ENCODE assay signal across 7 cellular contexts in the genomic region with DNA sequence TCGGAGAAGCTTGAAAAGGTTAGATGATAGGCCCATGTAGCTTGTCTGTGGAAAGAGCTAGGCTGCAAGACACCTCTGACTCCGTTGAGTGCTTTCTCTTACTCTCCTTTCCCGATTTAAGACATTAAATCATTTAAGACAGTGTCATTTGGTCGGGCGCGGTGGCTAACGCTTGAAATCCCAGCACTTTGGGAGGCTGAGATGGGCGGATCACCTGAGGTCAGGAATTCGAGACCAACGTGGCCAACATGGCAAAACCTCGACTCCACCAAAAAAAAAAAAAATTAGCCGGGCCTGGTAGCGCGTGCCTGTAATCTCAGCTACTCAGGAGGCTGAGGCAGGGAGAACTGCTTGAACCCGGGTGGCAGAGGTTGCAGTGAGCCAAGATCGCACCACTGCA. TPM values are rescaled to one million over a fixed set of nuclear protein-coding genes. Genes with fewer than 3 reads are reported as not detected.
DNase-seq lines count a peak whose midpoint lies in the region; ATAC-seq and TF ChIP-seq lines count a peak whose summit lies in the region.
"Not testable (repeated sequence)": the region's sequence is repeated elsewhere in the genome, so short reads cannot be mapped to it uniquely, and the experiment has no call there.

No MANE protein-coding gene starts in this region.

- not testable (repeated sequence) for BruUV-seq in OCI-LY7 (replicated peaks; lab: Mats Ljungman, UMichigan)

- H3K27me3 Mint-ChIP-seq in T-helper 2 cell treated with Interferon-gamma antibody and Interleukin-4, amounts not matched to agents 5 μg/mL and 100 μg/mL, for 36 hours (ENCODE audit: low read depth); chondrocyte (ENCODE audit: low read depth): not testable (repeated sequence)

- ATAC-seq in stimulated activated effector memory CD8-positive, alpha-beta T cell treated with anti-CD3 and anti-CD28 coated beads, Interleukin-12 subunit alpha, Interleukin-12 subunit beta, amount 100 ng/mL, for 72 hours, result not testable (repeated sequence)

- intact Hi-C loops in OCI-LY7 (cut with micrococcal nuclease; ENCODE audit: unreplicated experiment), result not testable (repeated sequence)

- peaks cover 27% of the 10 kb centered on the region for H3F3A ChIP-seq in DOHH2 (ENCODE audit: control insufficient read depth, insufficient read depth)

- H3K9ac ChIP-seq in BLaER1, result not testable (repeated sequence)

- H3K27me3 ChIP-seq in BLaER1; DOHH2 (ENCODE audit: control insufficient read depth, low read length): not testable (repeated sequence)

- H3K9me3 Mint-ChIP-seq in T-helper 2 cell treated with Interferon-gamma antibody and Interleukin-4, amounts not matched to agents 5 μg/mL and 100 μg/mL, for 36 hours; chondrocyte (ENCODE audit: low read depth); stimulated activated effector memory CD8-positive, alpha-beta T cell treated with anti-CD3 and anti-CD28 coated beads, Interleukin-12 subunit alpha, Interleukin-12 subunit beta, amount 100 ng/mL, for 72 hours: not testable (repeated sequence)

- H3K36me3 ChIP-seq in BLaER1; OCI-LY7 (ENCODE audit: insufficient read depth, low read length): not testable (repeated sequence)
- peaks cover 33% of the 10 kb centered on the region for H3K36me3 ChIP-seq in DOHH2 (ENCODE audit: control insufficient read depth, low read length)

- POLR2A ChIA-PET in OCI-LY7 (lab: Charles Lee), result not testable (repeated sequence)

- peaks cover 16% of the 10 kb centered on the region; the same call in 1 of the 2 replicates for H4K20me1 ChIP-seq in BLaER1
- not testable (repeated sequence) for H4K20me1 ChIP-seq in DOHH2 (ENCODE audit: control insufficient read depth, insufficient read depth, low read depth, low read length); OCI-LY7 (ENCODE audit: insufficient read depth, low read length)

- H3K27ac Mint-ChIP-seq in T-helper 2 cell treated with Interferon-gamma antibody and Interleukin-4, amounts not matched to agents 5 μg/mL and 100 μg/mL, for 36 hours; chondrocyte (ENCODE audit: unreplicated experiment): not testable (repeated sequence)
- peak overlapping the region; percentile 85 for H3K27ac Mint-ChIP-seq in stimulated activated effector memory CD8-positive, alpha-beta T cell treated with anti-CD3 and anti-CD28 coated beads, Interleukin-12 subunit alpha, Interleukin-12 subunit beta, amount 100 ng/mL, for 72 hours

- not testable (repeated sequence) for DNase-seq in OCI-LY7 (ENCODE audit: low spot score); T-helper 2 cell treated with Interferon-gamma antibody and Interleukin-4, amounts not matched to agents 5 μg/mL and 100 μg/mL, for 36 hours (ENCODE audit: low spot score); stimulated activated effector memory CD8-positive, alpha-beta T cell treated with anti-CD3 and anti-CD28 coated beads, Interleukin-12 subunit alpha, Interleukin-12 subunit beta, amount 100 ng/mL, for 72 hours (ENCODE audit: low spot score in 2 of 2)
- DNase-seq in chondrocyte (ENCODE audit: low spot score), result peak; percentile 28
- DNase-seq in mesenteric fat pad (ENCODE audit: low spot score), result peak; percentile 67

- H3K4me3 Mint-ChIP-seq in T-helper 2 cell treated with Interferon-gamma antibody and Interleukin-4, amounts not matched to agents 5 μg/mL and 100 μg/mL, for 36 hours, result peak overlapping the region; percentile 18
- not testable (repeated sequence) for H3K4me3 Mint-ChIP-seq in chondrocyte (ENCODE audit: unreplicated experiment)
- peak overlapping the region; percentile 74 for H3K4me3 Mint-ChIP-seq in stimulated activated effector memory CD8-positive, alpha-beta T cell treated with anti-CD3 and anti-CD28 coated beads, Interleukin-12 subunit alpha, Interleukin-12 subunit beta, amount 100 ng/mL, for 72 hours

- H3K4me1 ChIP-seq in BLaER1 (peaks cover 63% of the 10 kb centered on the region), DOHH2 (ENCODE audit: control insufficient read depth, low read length) (peaks cover 66% of the 10 kb centered on the region), OCI-LY7 (ENCODE audit: insufficient read depth, low read length, poor library complexity, severe bottlenecking) (peaks cover 20% of the 10 kb centered on the region)

- H3K27ac ChIP-seq in BLaER1; OCI-LY7 (ENCODE audit: low read depth, low read length, poor library complexity, severe bottlenecking): not testable (repeated sequence)
- peak overlapping the region; percentile 76 for H3K27ac ChIP-seq in DOHH2 (ENCODE audit: low read depth, low read length)

- not testable (repeated sequence) for H3K9me3 ChIP-seq in BLaER1; DOHH2 (ENCODE audit: control insufficient read depth, insufficient read depth, low read length); OCI-LY7 (ENCODE audit: low read length)

- not testable (repeated sequence) for H3K9me2 ChIP-seq in DOHH2 (replicated peaks; ENCODE audit: control insufficient read depth, low read length); OCI-LY7 (ENCODE audit: insufficient read depth, low read length)

- H3K4me2 ChIP-seq in BLaER1, result peak overlapping the region; percentile 90
- H3K4me2 ChIP-seq in DOHH2 (ENCODE audit: low read length), result peak overlapping the region; percentile 98
- H3K4me2 ChIP-seq in OCI-LY7 (ENCODE audit: low read length), result peak overlapping the region; percentile 98; the same call in 1 of the 2 replicates

- CTCF ChIA-PET in OCI-LY7 (lab: Charles Lee; ENCODE audit: unreplicated experiment), result not testable (repeated sequence)

- H3K4me3 ChIP-seq in BLaER1; OCI-LY7 (ENCODE audit: low read depth, low read length, poor library complexity, severe bottlenecking): not testable (repeated sequence)
- peak overlapping the region; percentile 81 for H3K4me3 ChIP-seq in DOHH2 (ENCODE audit: low read length)

- H3K36me3 Mint-ChIP-seq in T-helper 2 cell treated with Interferon-gamma antibody and Interleukin-4, amounts not matched to agents 5 μg/mL and 100 μg/mL, for 36 hours (ENCODE audit: low read depth), result peaks cover 12% of the 10 kb centered on the region
- H3K36me3 Mint-ChIP-seq in chondrocyte (ENCODE audit: low read depth), result not testable (repeated sequence)
- H3K36me3 Mint-ChIP-seq in stimulated activated effector memory CD8-positive, alpha-beta T cell treated with anti-CD3 and anti-CD28 coated beads, Interleukin-12 subunit alpha, Interleukin-12 subunit beta, amount 100 ng/mL, for 72 hours, result peaks cover 25% of the 10 kb centered on the region

- not testable (repeated sequence) for H2AFZ ChIP-seq in OCI-LY7 (ENCODE audit: low read length)

- peaks cover 20% of the 10 kb centered on the region for H3K4me1 Mint-ChIP-seq in T-helper 2 cell treated with Interferon-gamma antibody and Interleukin-4, amounts not matched to agents 5 μg/mL and 100 μg/mL, for 36 hours (ENCODE audit: low read depth)
- peaks cover 21% of the 10 kb centered on the region for H3K4me1 Mint-ChIP-seq in chondrocyte (ENCODE audit: low read depth)
- peaks cover 28% of the 10 kb centered on the region for H3K4me1 Mint-ChIP-seq in stimulated activated effector memory CD8-positive, alpha-beta T cell treated with anti-CD3 and anti-CD28 coated beads, Interleukin-12 subunit alpha, Interleukin-12 subunit beta, amount 100 ng/mL, for 72 hours

- peaks cover 65% of the 10 kb centered on the region for H3K79me2 ChIP-seq in DOHH2 (ENCODE audit: control insufficient read depth, low read length)
- peaks cover 25% of the 10 kb centered on the region for H3K79me2 ChIP-seq in OCI-LY7 (ENCODE audit: insufficient read depth, low read depth, low read length)

- TF ChIP-seq CTCF in DOHH2 (IDR thresholded peaks at IDR 0.05; ENCODE audit: low read depth, low read length, poor library complexity, severe bottlenecking); OCI-LY7 (conservative IDR thresholded peaks at IDR 0.05; ENCODE audit: low read length); chondrocyte (IDR thresholded peaks at IDR 0.05): not testable (repeated sequence)

RNA-seq across cellular contexts. Expression of a gene that starts 52.6 kb away (rescaled TPM):
- total RNA-seq in OCI-LY7 (2014; rRNA removed; shearing (Covaris generic)), result 25.4 and 27.8 TPM in 2 replicates
- 35.4 and 40.7 TPM in 2 replicates for total RNA-seq in OCI-LY7 (2022)
- total RNA-seq in chondrocyte, result 26.3 to 35.4 TPM (median 26.3 TPM) in 3 replicates
- 26.6 TPM for total RNA-seq in mesenteric fat pad
